ENCODE assay signal across 14 cellular contexts in the genomic region with DNA sequence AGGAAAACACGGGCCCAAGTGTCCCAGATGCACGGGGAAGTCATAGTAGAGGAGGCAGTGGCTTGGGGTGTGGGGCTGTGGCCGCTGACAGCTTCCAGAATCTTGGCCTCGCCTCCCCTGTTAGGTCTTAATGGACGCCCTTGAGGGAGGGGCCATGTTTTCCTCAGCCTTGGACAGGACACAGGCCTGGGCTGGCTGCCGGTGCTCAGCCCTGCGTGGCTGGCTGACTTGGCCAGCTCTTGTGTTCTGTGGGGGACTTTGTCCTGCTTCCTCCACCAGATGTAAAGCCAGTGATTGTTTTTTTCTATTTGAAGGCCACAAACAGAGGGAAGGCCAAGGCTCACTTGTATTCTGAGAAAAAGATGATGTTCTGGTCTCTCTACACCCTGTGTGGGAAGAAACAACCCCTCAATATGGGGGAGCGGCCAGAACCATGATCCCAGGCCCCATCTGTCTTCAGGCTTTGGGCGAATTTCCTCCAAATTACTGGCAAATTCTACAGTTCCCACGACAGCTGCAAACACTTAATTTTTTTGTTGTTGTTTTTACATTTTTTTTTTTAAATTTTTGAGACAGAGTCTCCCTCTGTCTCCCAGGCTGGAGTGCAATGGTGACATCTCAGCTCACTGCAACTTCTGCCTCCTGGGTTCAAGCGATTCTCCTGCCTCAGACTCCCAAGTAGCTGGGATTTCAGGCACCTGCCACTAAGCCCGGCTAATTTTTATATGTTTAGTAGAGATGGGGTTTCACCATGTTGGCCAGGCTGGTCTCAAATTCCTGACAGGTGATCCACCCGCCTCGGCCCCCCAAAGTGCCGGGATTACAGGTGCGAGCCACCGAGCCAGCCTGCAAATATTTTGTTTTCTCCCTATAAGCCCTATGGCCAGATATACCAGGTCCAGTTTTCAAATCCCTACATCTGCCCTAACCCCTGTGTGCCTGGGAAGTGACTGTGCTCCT.
DNase-seq lines count a peak whose midpoint lies in the region; ATAC-seq and TF ChIP-seq lines count a peak whose summit lies in the region.
"Had no signal": no experiment of that assay in that cellular context is flagged by ENCODE, and none has a peak within 500 bp of the region (broad histone marks: within the 10 kb centered on the region; RNA-seq: fewer than 3 reads in every experiment).

No MANE protein-coding gene starts in this region.

- TF ChIP-seq CTCF in mucosa of descending colon (IDR thresholded peaks at IDR 0.05), result no peak

- ATAC-seq in Right ventricle myocardium inferior, result peak; percentile 94
- peak; percentile 44 for ATAC-seq in mucosa of descending colon
- no peak for ATAC-seq in GM19023 (IDR thresholded peaks at IDR 0.05; ENCODE audit: unreplicated experiment)
- no peak for ATAC-seq in HG02588 (IDR thresholded peaks at IDR 0.05; ENCODE audit: unreplicated experiment)

- H3K4me3 ChIP-seq in mucosa of descending colon, result no peak overlapping the region
- H3K4me3 ChIP-seq: BLaER1 treated with 17β-estradiol and CSF1 and Interleukin-3, amounts not matched to agents 10 nM and 100 nM had no signal

- H3K27ac ChIP-seq in substantia nigra (ENCODE audit: low read depth, low read length, poor library complexity, severe bottlenecking), result peak overlapping the region; percentile 70
- H3K27ac ChIP-seq: BLaER1 treated with 17β-estradiol and CSF1 and Interleukin-3, amounts not matched to agents 10 nM and 100 nM; epithelial cell of prostate had no signal

- intact Hi-C loops in Right ventricle myocardium inferior (cut with DNase I), result loop anchor here (1.0 to 2.0 kb wide), 3 partner anchors 10 to 60 kb away; no protein-coding TSS in a partner anchor
- intact Hi-C loops in mucosa of descending colon (cut with DNase I, micrococcal nuclease), result no loop called here

- H3K4me1 ChIP-seq in mucosa of descending colon (ENCODE audit: low read depth), result no peaks in the 10 kb centered on the region

- DNase-seq in amygdala (lab: John Stamatoyannopoulos, UW), result peak in 47 of 56 donors; percentile 14 to 82 (median 56)
- peak; percentile 92 for DNase-seq in Right ventricle myocardium inferior (ENCODE audit: missing footprints)
- DNase-seq in mucosa of descending colon, result peak in 2 of 3 donors; percentile 50 to 51
- DNase-seq in substantia nigra (lab: John Stamatoyannopoulos, UW), result peak in 43 of 49 donors; percentile 18 to 86 (median 60)
- DNase-seq in NCI-H748 (lab: John Stamatoyannopoulos, UW; ENCODE audit: unreplicated experiment), result no peak
- no peak for DNase-seq in stimulated activated CD8-positive, alpha-beta memory T cell treated with anti-CD3 and anti-CD28 coated beads, Interleukin-4, amount 100 ng/mL, for 48 hours
- DNase-seq: GDM1, IMR-90, NCI-H2029 treated with DMSO at 0.1 percent for 48 hours, T-helper 9 cell had no signal

- H3K9me3 ChIP-seq in mucosa of descending colon, result no peaks in the 10 kb centered on the region

- H3K36me3 ChIP-seq in mucosa of descending colon (ENCODE audit: low read depth), result no peaks in the 10 kb centered on the region
- H3K36me3 ChIP-seq: BLaER1 treated with 17β-estradiol and CSF1 and Interleukin-3, amounts not matched to agents 10 nM and 100 nM had no signal

Comparison
In these comparisons a context has a peak if more than half of its experiments do, and no peak if none do; other contexts are left out.
1. DNase-seq: peak in amygdala (47 of 56), Right ventricle myocardium inferior (single experiment), mucosa of descending colon (2 of 3) and substantia nigra (43 of 49); none in NCI-H748 (single experiment) and stimulated activated CD8-positive, alpha-beta memory T cell treated with anti-CD3 and anti-CD28 coated beads, Interleukin-4, amount 100 ng/mL, for 48 hours (single experiment).
2. ATAC-seq: peak in Right ventricle myocardium inferior (single experiment) and mucosa of descending colon (single experiment); none in GM19023 (single experiment) and HG02588 (single experiment).